In genomic region chr16:16025214-16025968, GRCh38 we compare ENCODE assay signal across 8 cellular contexts.
DNase-seq lines count a peak whose midpoint lies in the region; ATAC-seq and TF ChIP-seq lines count a peak whose summit lies in the region.

No MANE protein-coding gene starts in this region.

- H3K27ac Mint-ChIP-seq in activated naive CD4-positive, alpha-beta T cell treated with anti-CD3 and anti-CD28 coated beads, Interleukin-2, amount 50 U/mL, for 72 hours, result peak overlapping the region; percentile 83 to 91
- peak overlapping the region; percentile 52 to 87 (median 66) for H3K27ac Mint-ChIP-seq in naive thymus-derived CD8-positive, alpha-beta T cell

- TF ChIP-seq CTCF in OCI-LY3 (IDR thresholded peaks at IDR 0.05; ENCODE audit: low read depth, low read length), result no peak
- TF ChIP-seq CTCF in thyroid gland (IDR thresholded peaks at IDR 0.05), result no peak

- no peak overlapping the region for H3K4me2 ChIP-seq in OCI-LY3 (ENCODE audit: low read length)

- H3K27ac ChIP-seq in OCI-LY3 (ENCODE audit: low read length) (peak overlapping the region; percentile 9; the same call in 1 of the 2 replicates), thyroid gland (peak overlapping the region; percentile 50 to 95 (median 90))

- no peak overlapping the region for H3K9ac ChIP-seq in OCI-LY3 (ENCODE audit: low read length)

- H3K27me3 ChIP-seq in OCI-LY3 (ENCODE audit: low read depth, low read length), result no peaks in the 10 kb centered on the region
- no peaks in the 10 kb centered on the region for H3K27me3 ChIP-seq in thyroid gland

- intact Hi-C loops in thyroid gland (cut with DNase I), result no loop called here

- H3K4me1 Mint-ChIP-seq in naive thymus-derived CD8-positive, alpha-beta T cell, result peaks cover 7 to 40% (median 26%) of the 10 kb centered on the region in 4 donors

- peak; percentile 31 to 69 for DNase-seq in activated naive CD4-positive, alpha-beta T cell treated with anti-CD3 and anti-CD28 coated beads, Interleukin-2, amount 50 U/mL, for 72 hours (ENCODE audit: low spot score in 2 of 2)
- peak in 2 of 10 donors; percentile 7 to 14 for DNase-seq in naive thymus-derived CD8-positive, alpha-beta T cell
- DNase-seq in thyroid gland (peak in 1 of 2 donors; percentile 23), MV-4-11 (lab: John Stamatoyannopoulos, UW) (no peak), middle frontal gyrus (ENCODE audit: extremely low spot score, low spot score) (no peak), DMS 273 treated with DMSO at 0.1 percent for 48 hours (lab: John Stamatoyannopoulos, UW) (no peak)

- H3K79me2 ChIP-seq in OCI-LY3 (ENCODE audit: low read length), result peaks cover 58% of the 10 kb centered on the region

- H3K4me3 Mint-ChIP-seq in naive thymus-derived CD8-positive, alpha-beta T cell, result peak overlapping the region in 1 of 10 donors; percentile 4

- peak; percentile 72 for ATAC-seq in GM19025 (IDR thresholded peaks at IDR 0.05; ENCODE audit: low read depth, unreplicated experiment)
- peak; percentile 86 to 88 for ATAC-seq in activated naive CD4-positive, alpha-beta T cell treated with anti-CD3 and anti-CD28 coated beads, Interleukin-2, amount 50 U/mL, for 72 hours
- ATAC-seq in naive thymus-derived CD8-positive, alpha-beta T cell, result peak; percentile 65 to 67

- H3K9me3 ChIP-seq in OCI-LY3 (ENCODE audit: insufficient read depth, low read length) (no peaks in the 10 kb centered on the region), thyroid gland (no peaks in the 10 kb centered on the region)

- H3K36me3 ChIP-seq in OCI-LY3 (replicated peaks; ENCODE audit: low read depth, low read length) (peaks cover 33% of the 10 kb centered on the region), thyroid gland (peaks cover 0 to under 1% of the 10 kb centered on the region in 2 donors)

- no peak overlapping the region for H2AFZ ChIP-seq in OCI-LY3 (ENCODE audit: low read depth, low read length)

- POLR2A ChIA-PET in naive thymus-derived CD8-positive, alpha-beta T cell (lab: Charles Lee), result no interaction called here

- H3K4me1 ChIP-seq in OCI-LY3 (ENCODE audit: low read length), result peaks cover 17% of the 10 kb centered on the region
- peaks cover 62 to 83% of the 10 kb centered on the region in 2 donors for H3K4me1 ChIP-seq in thyroid gland

- no peaks in the 10 kb centered on the region for H3K9me3 Mint-ChIP-seq in activated naive CD4-positive, alpha-beta T cell treated with anti-CD3 and anti-CD28 coated beads, Interleukin-2, amount 50 U/mL, for 72 hours
- H3K9me3 Mint-ChIP-seq in naive thymus-derived CD8-positive, alpha-beta T cell, result no peaks in the 10 kb centered on the region

- peaks cover 16% of the 10 kb centered on the region for H4K20me1 ChIP-seq in OCI-LY3 (ENCODE audit: insufficient read depth, low read length)

- H3K4me3 ChIP-seq in OCI-LY3 (ENCODE audit: low read length), result no peak overlapping the region
- no peak overlapping the region for H3K4me3 ChIP-seq in thyroid gland (replicated peaks in 1 of 3)

- no peak for TF ChIP-seq POLR2A in thyroid gland (IDR thresholded peaks at IDR 0.05)

- no peaks in the 10 kb centered on the region for H3K27me3 Mint-ChIP-seq in naive thymus-derived CD8-positive, alpha-beta T cell

- peaks cover 0 to 5% of the 10 kb centered on the region in 2 donors for H3K36me3 Mint-ChIP-seq in activated naive CD4-positive, alpha-beta T cell treated with anti-CD3 and anti-CD28 coated beads, Interleukin-2, amount 50 U/mL, for 72 hours
- peaks cover 0 to 58% (median 2%) of the 10 kb centered on the region in 3 donors for H3K36me3 Mint-ChIP-seq in naive thymus-derived CD8-positive, alpha-beta T cell

- 81 to 87% methylated on average over 7 to 11 of the region's 11 CpGs for WGBS in thyroid gland, 2 donors

Comparison
In these comparisons a context has a peak if more than half of its experiments do, and no peak if none do; other contexts are left out.
1. DNase-seq: peak in activated naive CD4-positive, alpha-beta T cell treated with anti-CD3 and anti-CD28 coated beads, Interleukin-2, amount 50 U/mL, for 72 hours (2 of 2); none in MV-4-11 (single experiment), middle frontal gyrus (single experiment) and DMS 273 treated with DMSO at 0.1 percent for 48 hours (single experiment).
2. Peak in every context shown above with its lines, with median percentiles within 50 percentile points of each other: ATAC-seq.